18 cellular contexts compared by ENCODE assay signal in the genomic region with DNA sequence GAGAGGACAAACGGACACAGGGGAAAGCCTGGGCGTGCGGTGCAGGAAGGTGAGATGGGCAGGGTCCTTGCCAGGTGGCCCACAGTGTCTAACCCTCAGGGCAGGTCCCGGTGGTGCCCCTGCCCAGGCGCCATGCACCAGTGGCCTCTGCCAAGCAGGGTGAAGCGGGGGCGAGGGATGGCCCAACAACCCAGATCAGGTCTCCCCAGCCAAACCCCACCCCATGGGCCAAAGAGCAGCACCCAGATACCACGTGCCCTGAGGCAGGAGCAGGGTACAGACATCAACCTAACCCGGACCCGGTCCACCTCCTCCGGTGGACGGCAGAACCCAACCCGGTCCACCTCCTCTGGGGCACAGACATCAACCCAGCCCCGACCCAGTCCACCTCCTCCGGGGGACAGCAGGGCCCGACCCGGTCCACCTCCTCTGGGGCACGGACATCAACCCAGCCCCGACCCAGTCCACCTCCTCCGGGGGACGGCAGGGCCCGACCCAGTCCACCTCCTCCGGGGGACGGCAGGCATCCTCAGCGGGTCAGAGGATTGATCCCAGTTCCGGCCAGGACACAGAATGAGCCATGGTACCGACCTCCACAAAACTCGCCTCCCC. TPM values are rescaled to one million over a fixed set of nuclear protein-coding genes. Genes with fewer than 3 reads are reported as not detected.
A peak's percentile ranks its signal among the peaks of the same experiment; 100 is the strongest.
DNase-seq lines count a peak whose midpoint lies in the region; ATAC-seq, FAIRE-seq and TF ChIP-seq lines count a peak whose summit lies in the region.
"Had no signal": no experiment of that assay in that cellular context is flagged by ENCODE, and none has a peak within 500 bp of the region (broad histone marks: within the 10 kb centered on the region; RNA-seq: fewer than 3 reads in every experiment).

No MANE protein-coding gene starts in this region.

- no peaks in the 10 kb centered on the region for H3K9me3 Mint-ChIP-seq in type B pancreatic cell
- H3K9me3 Mint-ChIP-seq in natural killer cell treated with Interleukin-12 subunit alpha and Interleukin-12 subunit beta and Interleukin-15 and Interleukin-18, amount 100 ng/mL, for 72 hours: no peaks in the 10 kb centered on the region
- H3K9me3 Mint-ChIP-seq: IgD-negative memory B cell, memory B cell had no signal

- no peak for DNase-seq in activated CD4-positive, CD25-positive, alpha-beta regulatory T cell treated with anti-CD3 and anti-CD28 coated beads, Interleukin-2, amount 50 U/mL, for 72 hours
- DNase-seq in H1 (ENCODE audit: low read depth in 1 of 2, low spot score in 2 of 2): no peak
- DNase-seq in lung (ENCODE audit: low spot score): no peak
- DNase-seq in type B pancreatic cell (ENCODE audit: extremely low spot score, unreplicated experiment): no peak
- DNase-seq in natural killer cell treated with Interleukin-12 subunit alpha and Interleukin-12 subunit beta and Interleukin-15 and Interleukin-18, amount 100 ng/mL, for 72 hours (ENCODE audit: low spot score): no peak
- DNase-seq in H4 (ENCODE audit: low spot score): no peak
- DNase-seq: 8988T, NCI-H748 treated with DMSO at 0.1 percent for 48 hours, occipital lobe, RPMI8226, thyroid gland had no signal

- H2BK5ac ChIP-seq in H1 (ENCODE audit: low read depth, low read length): peak overlapping the region; percentile 67

- peaks cover 6 to 26% of the 10 kb centered on the region in 2 experiments for H4K20me1 ChIP-seq in H1 (replicated peaks in 1 of 2; ENCODE audit: control insufficient read depth in 1 of 2, insufficient read depth in 2 of 2, low read length in 2 of 2)

- H3K23ac ChIP-seq in H1 (ENCODE audit: insufficient read length): no peak overlapping the region

- peaks cover 4% of the 10 kb centered on the region for H3K36me3 Mint-ChIP-seq in type B pancreatic cell
- no peaks in the 10 kb centered on the region for H3K36me3 Mint-ChIP-seq in natural killer cell treated with Interleukin-12 subunit alpha and Interleukin-12 subunit beta and Interleukin-15 and Interleukin-18, amount 100 ng/mL, for 72 hours
- H3K36me3 Mint-ChIP-seq: memory B cell had no signal

- no peak overlapping the region for H4K8ac ChIP-seq in H1 (ENCODE audit: extremely low read depth, insufficient read depth, low read length)

- no peak overlapping the region for H2AFZ ChIP-seq in H1 (ENCODE audit: low read length)

- TF ChIP-seq EP300 in H1 (IDR thresholded peaks at IDR 0.05; ENCODE audit: borderline replicate concordance in 1 of 2, low read depth in 2 of 2, low read length in 2 of 2): no peak

- peak overlapping the region; percentile 52 for H4K91ac ChIP-seq in H1 (replicated peaks; ENCODE audit: insufficient read length, low read length)

- H3K23me2 ChIP-seq in H1 (ENCODE audit: low read depth, low read length): no peaks in the 10 kb centered on the region; the same call in 1 of the 2 replicates

- H3K9ac ChIP-seq in H1 (replicated peaks in 1 of 4; ENCODE audit: extremely low read depth in 1 of 4, low read depth in 3 of 4, low read length in 3 of 4): no peak overlapping the region

- H3K9me3 ChIP-seq in H1 (ENCODE audit: insufficient read depth in 2 of 2, low read depth in 1 of 2, low read length in 1 of 2) (no peaks in the 10 kb centered on the region), lung (ENCODE audit: control insufficient read depth in 2 of 2, insufficient read depth in 1 of 2, low read length in 1 of 2) (no peaks in the 10 kb centered on the region)
- H3K9me3 ChIP-seq: BLaER1 treated with 17β-estradiol and CSF1 and Interleukin-3, amounts not matched to agents 10 nM and 100 nM; thyroid gland had no signal

- H3K36me3 ChIP-seq in H1 (ENCODE audit: control insufficient read depth in 2 of 4, insufficient read depth in 4 of 4, low read length in 3 of 4) (peaks cover 0 to 4% (median 0%) of the 10 kb centered on the region in 4 experiments; a peak in 1 of 8 replicates), lung (ENCODE audit: control insufficient read depth in 2 of 2, insufficient read depth in 2 of 2, low read length in 2 of 2) (peaks cover 0 to 13% of the 10 kb centered on the region in 2 donors)
- H3K36me3 ChIP-seq: thyroid gland had no signal

- H3K4me1 ChIP-seq in H1 (replicated peaks in 1 of 4; ENCODE audit: control insufficient read depth in 3 of 4, insufficient read depth in 4 of 4, low read length in 3 of 4): peaks cover 5 to 80% (median 49%) of the 10 kb centered on the region in 4 experiments
- H3K4me1 ChIP-seq in lung (ENCODE audit: control insufficient read depth in 2 of 2, insufficient read depth in 2 of 2, low read length in 2 of 2): peaks cover 11 to 35% of the 10 kb centered on the region in 2 donors

- CTCF ChIA-PET in H1 (lab: Charles Lee; ENCODE audit: partially characterized antibody): no interaction called here

- no peak overlapping the region for H3K14ac ChIP-seq in H1 (ENCODE audit: insufficient read length)

- H3K27me3 ChIP-seq in H1 (replicated peaks in 1 of 4; ENCODE audit: control insufficient read depth in 3 of 4, extremely low read depth in 1 of 4, insufficient read depth in 3 of 4, low read length in 3 of 4): no peaks in the 10 kb centered on the region
- no peaks in the 10 kb centered on the region for H3K27me3 ChIP-seq in lung (ENCODE audit: control insufficient read depth, insufficient read depth)
- H3K27me3 ChIP-seq: thyroid gland had no signal

- ATAC-seq in activated CD4-positive, CD25-positive, alpha-beta regulatory T cell treated with anti-CD3 and anti-CD28 coated beads, Interleukin-2, amount 50 U/mL, for 24 hours: peak; percentile 48 to 49
- ATAC-seq in lung (ENCODE audit: insufficient read depth, low FRiP score): peak; percentile 23
- no peak for ATAC-seq in natural killer cell treated with Interleukin-12 subunit alpha and Interleukin-12 subunit beta and Interleukin-15 and Interleukin-18, amount 100 ng/mL, for 72 hours
- ATAC-seq in GM18873 (IDR thresholded peaks at IDR 0.05; ENCODE audit: low FRiP score, unreplicated experiment): no peak

- peak overlapping the region; percentile 27 for H3K4ac ChIP-seq in H1 (replicated peaks; ENCODE audit: insufficient read length, low read depth, low read length)

- peak overlapping the region; percentile 61; the same call in 1 of the 2 replicates for H2AK5ac ChIP-seq in H1 (ENCODE audit: low read depth, low read length)

- peak overlapping the region; percentile 68 for H4K5ac ChIP-seq in H1 (ENCODE audit: insufficient read length, low read depth, low read length)

- WGBS in H1 (ENCODE audit: extremely low coverage in 1 of 2, insufficient coverage in 1 of 2, insufficient read length in 1 of 2, insufficient replicate concordance in 2 of 2, low coverage in 1 of 2, low lambda C conversion rate in 2 of 2, missing lambda C conversion rate in 1 of 2), 2 experiments: 92% methylated on average over 22 of the region's 28 CpGs; no CpG with 5 or more reads in 1 of the 2 experiments
- WGBS in lung, 2 donors: 86 to 88% methylated on average over 28 of the region's 28 CpGs

- H3K18ac ChIP-seq in H1 (ENCODE audit: extremely low read depth, low read length): peak overlapping the region; percentile 7

- peaks cover 48% of the 10 kb centered on the region for H3K4me1 Mint-ChIP-seq in type B pancreatic cell (ENCODE audit: unreplicated experiment)
- peaks cover 26 to 27% of the 10 kb centered on the region in 2 donors for H3K4me1 Mint-ChIP-seq in natural killer cell treated with Interleukin-12 subunit alpha and Interleukin-12 subunit beta and Interleukin-15 and Interleukin-18, amount 100 ng/mL, for 72 hours (ENCODE audit: low read depth in 2 of 2)

- H3K4me3 ChIP-seq in H1 (ENCODE audit: extremely low read depth in 1 of 4, insufficient read depth in 2 of 4, low read depth in 3 of 4, low read length in 4 of 4) (no peak overlapping the region), lung (no peak overlapping the region)
- H3K4me3 ChIP-seq: BLaER1 treated with 17β-estradiol and CSF1 and Interleukin-3, amounts not matched to agents 10 nM and 100 nM; thyroid gland had no signal

- H3K4me3 Mint-ChIP-seq in type B pancreatic cell: peak overlapping the region; percentile 25
- H3K4me3 Mint-ChIP-seq in natural killer cell treated with Interleukin-12 subunit alpha and Interleukin-12 subunit beta and Interleukin-15 and Interleukin-18, amount 100 ng/mL, for 72 hours: no peak overlapping the region
- H3K4me3 Mint-ChIP-seq: IgD-negative memory B cell, memory B cell had no signal

- H2BK12ac ChIP-seq in H1 (ENCODE audit: low read depth, low read length): peak overlapping the region; percentile 77; the same call in 1 of the 2 replicates

- H3K79me2 ChIP-seq in H1 (ENCODE audit: control insufficient read depth in 1 of 2, insufficient read depth in 2 of 2, low read length in 2 of 2): peaks cover 0 to 84% of the 10 kb centered on the region in 2 experiments; a peak in 3 of 4 replicates

- H2BK120ac ChIP-seq in H1 (replicated peaks; ENCODE audit: low read depth, low read length): no peak overlapping the region

- peak overlapping the region; percentile 75; the same call in 1 of the 2 replicates for H2BK20ac ChIP-seq in H1 (ENCODE audit: low read length)

- no peaks in the 10 kb centered on the region for H3K27me3 Mint-ChIP-seq in type B pancreatic cell
- no peaks in the 10 kb centered on the region for H3K27me3 Mint-ChIP-seq in natural killer cell treated with Interleukin-12 subunit alpha and Interleukin-12 subunit beta and Interleukin-15 and Interleukin-18, amount 100 ng/mL, for 72 hours

- H3K27ac Mint-ChIP-seq in type B pancreatic cell: no peak overlapping the region
- no peak overlapping the region for H3K27ac Mint-ChIP-seq in natural killer cell treated with Interleukin-12 subunit alpha and Interleukin-12 subunit beta and Interleukin-15 and Interleukin-18, amount 100 ng/mL, for 72 hours
- H3K27ac Mint-ChIP-seq: memory B cell had no signal

- no peak for TF ChIP-seq RAD21 in H1 (IDR thresholded peaks at IDR 0.05 in 1 of 2, conservative IDR thresholded peaks at IDR 0.05 in 1 of 2; ENCODE audit: low read depth in 2 of 2, low read length in 2 of 2)

- POLR2A ChIA-PET in H1 (lab: Charles Lee; ENCODE audit: partially characterized antibody): interaction anchor here (1.9 kb wide), 1 partner anchor 14 kb away, joined by 5 read pairs; no protein-coding TSS in a partner anchor

- no peak overlapping the region for H3K56ac ChIP-seq in H1 (replicated peaks; ENCODE audit: insufficient read length, low read depth, low read length)

- H3K4me2 ChIP-seq in H1 (ENCODE audit: insufficient read depth in 1 of 2, low read depth in 2 of 2, low read length in 2 of 2): peak overlapping the region in 1 of 2 experiments; percentile 34; a peak in 1 of 4 replicates

- peaks cover 52% of the 10 kb centered on the region for H3K79me1 ChIP-seq in H1 (ENCODE audit: low read depth, low read length)

- FAIRE-seq in H1 (lab: Jason Lieb, UNC): no peak
- FAIRE-seq: endothelial cell of umbilical vein, frontal cortex had no signal

- H3K27ac ChIP-seq in H1 (ENCODE audit: low read depth, low read length): peak overlapping the region; percentile 45; the same call in 1 of the 2 replicates
- peak overlapping the region in 1 of 2 donors; percentile 72 for H3K27ac ChIP-seq in lung (ENCODE audit: low read depth in 1 of 2, low read length in 1 of 2)
- H3K27ac ChIP-seq: BLaER1 treated with 17β-estradiol and CSF1 and Interleukin-3, amounts not matched to agents 10 nM and 100 nM; thyroid gland had no signal

- H2BK15ac ChIP-seq in H1 (ENCODE audit: low read length): peak overlapping the region; percentile 36; the same call in 1 of the 2 replicates

- no peak for TF ChIP-seq POLR2A in H1 (IDR thresholded peaks at IDR 0.05; ENCODE audit: control extremely low read depth in 1 of 2, low read depth in 2 of 2, low read length in 2 of 2)

- TF ChIP-seq CTCF in H1 (IDR thresholded peaks at IDR 0.05; ENCODE audit: control extremely low read depth in 1 of 3, insufficient read depth in 1 of 3, low read depth in 1 of 3, low read length in 3 of 3): no peak
- TF ChIP-seq CTCF in lung (IDR thresholded peaks at IDR 0.05; ENCODE audit: control extremely low read depth, extremely low read depth): no peak
- TF ChIP-seq CTCF in type B pancreatic cell (conservative IDR thresholded peaks at IDR 0.05): no peak

RNA-seq across cellular contexts. Expression of a gene that starts 12.8 kb away (rescaled TPM):
- total RNA-seq in H1 (2021; fragmentation: NEBNext Ultra II Directional; extraction: Animal tissue kit (Norgen Biotek cat#: 25700)): 38.6 and 39.7 TPM in 2 replicates
- 23.5 and 37.5 TPM in 2 replicates for polyA plus RNA-seq in H1 (2011; rRNA removed)
- 26.4 TPM for polyA plus RNA-seq in H1 (2011; cell fraction: cytosol; rRNA removed)
- 181 TPM for polyA plus RNA-seq in H1 (2011; cell fraction: nucleus; rRNA removed)
- polyA plus RNA-seq in H1 (2012, experiment 1 of 2): 27.4 to 47.0 TPM (median 38.9 TPM) in 4 replicates
- polyA plus RNA-seq in H1 (2012, experiment 2 of 2): 19.5 TPM
- polyA plus RNA-seq in H1 (2013, experiment 1 of 2): 27.2 TPM
- 24.9 TPM for polyA plus RNA-seq in H1 (2013, experiment 2 of 2)
- polyA minus RNA-seq in H1 (2011; rRNA and poly(A)+ RNA removed): 23.8 and 28.1 TPM in 2 replicates
- 33.8 TPM for polyA minus RNA-seq in H1 (2011; cell fraction: cytosol; rRNA and poly(A)+ RNA removed)
- 44.5 TPM for polyA minus RNA-seq in H1 (2011; cell fraction: nucleus; rRNA and poly(A)+ RNA removed)
- 10 to 100 TPM; 42.8 to 50.4 TPM for total RNA-seq in lung
- 10 to 100 TPM; 14.8 to 36.9 TPM for polyA plus RNA-seq in lung
- 44.7 and 57.6 TPM in 2 replicates for total RNA-seq in type B pancreatic cell (ENCODE audit: low replicate concordance)
- total RNA-seq in natural killer cell treated with Interleukin-12 subunit alpha and Interleukin-12 subunit beta and Interleukin-15 and Interleukin-18, amount 100 ng/mL, for 72 hours: 10 to 100 TPM; 13.5 to 21.9 TPM
- total RNA-seq in H4 (2014; rRNA removed; shearing (Covaris generic)): 8.8 and 13.8 TPM in 2 replicates

Comparison
In these comparisons a context has a peak if more than half of its experiments do, and no peak if none do; other contexts are left out.
1. ATAC-seq: peak in activated CD4-positive, CD25-positive, alpha-beta regulatory T cell treated with anti-CD3 and anti-CD28 coated beads, Interleukin-2, amount 50 U/mL, for 24 hours (2 of 2) and lung (single experiment); none in natural killer cell treated with Interleukin-12 subunit alpha and Interleukin-12 subunit beta and Interleukin-15 and Interleukin-18, amount 100 ng/mL, for 72 hours (0 of 2) and GM18873 (single experiment).